10 cellular contexts compared by ENCODE assay signal in the genomic region with DNA sequence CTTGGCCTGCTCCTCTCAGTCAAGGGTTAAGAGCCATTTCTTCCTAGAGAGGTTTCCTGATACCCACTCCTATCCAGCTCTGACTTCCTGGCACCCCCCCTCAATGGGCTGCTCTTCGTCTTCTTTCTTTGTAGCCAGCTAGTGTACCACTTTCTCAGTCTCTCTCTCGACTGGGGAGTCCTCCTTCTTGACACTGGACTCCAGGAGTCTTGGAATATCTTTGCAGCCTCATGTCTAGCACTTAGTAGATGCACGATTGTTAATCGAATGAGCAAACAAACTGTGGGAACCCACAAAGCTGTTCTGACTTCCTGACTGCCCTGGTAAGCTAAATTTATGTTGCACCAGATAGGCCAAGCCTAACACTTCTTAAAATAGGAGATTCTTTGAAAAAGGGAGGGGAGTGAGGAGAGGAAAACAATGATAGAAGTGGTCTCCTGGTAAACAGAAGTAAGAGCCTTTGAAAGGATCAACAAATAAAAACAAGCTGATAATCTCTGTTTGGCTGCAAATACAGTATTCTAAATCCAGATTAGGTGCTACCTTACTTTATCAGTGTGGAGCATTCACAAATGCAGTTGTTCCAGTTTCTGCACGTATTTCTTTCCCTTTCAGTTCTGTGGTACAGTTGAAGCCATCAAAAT.
DNase-seq lines count a peak whose midpoint lies in the region; ATAC-seq, FAIRE-seq and TF ChIP-seq lines count a peak whose summit lies in the region.
"Had no signal": no experiment of that assay in that cellular context is flagged by ENCODE, and none has a peak within 500 bp of the region (broad histone marks: within the 10 kb centered on the region; RNA-seq: fewer than 3 reads in every experiment).

No MANE protein-coding gene starts in this region.

- peak; percentile 36 to 62 (median 50) for ATAC-seq in T-cell (replicated peaks in 1 of 4)

- H3K27me3 Mint-ChIP-seq in activated T-cell treated with anti-CD3 and anti-CD28 coated beads, Interleukin-2, amount 50 U/mL, for 24 hours: no peaks in the 10 kb centered on the region
- H3K27me3 Mint-ChIP-seq in T-cell: no peaks in the 10 kb centered on the region
- H3K27me3 Mint-ChIP-seq in type B pancreatic cell: no peaks in the 10 kb centered on the region

- TF ChIP-seq CTCF in fibroblast of villous mesenchyme (IDR thresholded peaks at IDR 0.05; ENCODE audit: insufficient read depth, low read depth, low read length) (no peak), type B pancreatic cell (conservative IDR thresholded peaks at IDR 0.05) (no peak)

- no peak for FAIRE-seq in urothelium cell line (lab: Jason Lieb, UNC)

- peaks cover 1% of the 10 kb centered on the region for H3K9me3 Mint-ChIP-seq in activated T-cell treated with anti-CD3 and anti-CD28 coated beads, Interleukin-2, amount 50 U/mL, for 24 hours
- H3K9me3 Mint-ChIP-seq in T-cell: no peaks in the 10 kb centered on the region
- peaks cover 10% of the 10 kb centered on the region for H3K9me3 Mint-ChIP-seq in type B pancreatic cell

- H3K4me3 Mint-ChIP-seq in activated T-cell treated with anti-CD3 and anti-CD28 coated beads, Interleukin-2, amount 50 U/mL, for 24 hours: peak overlapping the region; percentile 47
- peak overlapping the region; percentile 32 to 58 (median 37) for H3K4me3 Mint-ChIP-seq in T-cell
- peak overlapping the region; percentile 23 for H3K4me3 Mint-ChIP-seq in type B pancreatic cell

- CTCF ChIA-PET in T-cell (lab: Charles Lee): interaction anchor here in 1 of 2 donors (0.8 kb wide), 1 partner anchor 165 kb away, joined by 3 read pairs; no protein-coding TSS in a partner anchor

- no peaks in the 10 kb centered on the region for H3K36me3 Mint-ChIP-seq in activated T-cell treated with anti-CD3 and anti-CD28 coated beads, Interleukin-2, amount 50 U/mL, for 24 hours (ENCODE audit: low read depth)
- H3K36me3 Mint-ChIP-seq in T-cell: no peaks in the 10 kb centered on the region
- H3K36me3 Mint-ChIP-seq in type B pancreatic cell: no peaks in the 10 kb centered on the region

- no peak overlapping the region for H3K4me3 ChIP-seq in fibroblast of villous mesenchyme (ENCODE audit: low read depth, low read length)
- H3K4me3 ChIP-seq: right lobe of liver, SJCRH30 had no signal

- POLR2A ChIA-PET in T-cell (lab: Charles Lee): interaction anchor here in 1 of 2 donors (0.6 kb wide), 1 partner anchor 19 kb away, joined by 3 read pairs; no protein-coding TSS in a partner anchor

- H3K27ac Mint-ChIP-seq in activated T-cell treated with anti-CD3 and anti-CD28 coated beads, Interleukin-2, amount 50 U/mL, for 24 hours: peak overlapping the region; percentile 88
- H3K27ac Mint-ChIP-seq in T-cell: peak overlapping the region; percentile 93 to 98
- peak overlapping the region; percentile 7 for H3K27ac Mint-ChIP-seq in type B pancreatic cell

- H3K4me1 Mint-ChIP-seq in activated T-cell treated with anti-CD3 and anti-CD28 coated beads, Interleukin-2, amount 50 U/mL, for 24 hours (ENCODE audit: low read depth): peaks cover 57% of the 10 kb centered on the region
- H3K4me1 Mint-ChIP-seq in T-cell: peaks cover 25 to 64% (median 53%) of the 10 kb centered on the region in 3 donors
- peaks cover 28% of the 10 kb centered on the region for H3K4me1 Mint-ChIP-seq in type B pancreatic cell (ENCODE audit: unreplicated experiment)

- no peak for DNase-seq in activated T-cell treated with anti-CD3 and anti-CD28 coated beads, Interleukin-2, amount 50 U/mL, for 24 hours
- no peak for DNase-seq in activated T-cell treated with anti-CD3 and anti-CD28 coated beads for 4 hours
- peak in 2 of 34 experiments; percentile 4 for DNase-seq in T-cell
- DNase-seq in fibroblast of villous mesenchyme (ENCODE audit: low read depth): peak; percentile 63
- DNase-seq in type B pancreatic cell (ENCODE audit: extremely low spot score, unreplicated experiment): no peak
- DNase-seq in urothelium cell line (ENCODE audit: low spot score): no peak
- no peak for DNase-seq in cerebellar nuclear complex (lab: John Stamatoyannopoulos, UW)
- no peak for DNase-seq in SHP77 treated with DMSO at 0.1 percent for 48 hours (lab: John Stamatoyannopoulos, UW)
- DNase-seq: SJCRH30 had no signal

Comparison
In these comparisons a context has a peak if more than half of its experiments do, and no peak if none do; other contexts are left out.
1. H3K27ac Mint-ChIP-seq: peak in every context shown above with its lines; median percentile 96 in T-cell; 88 in activated T-cell treated with anti-CD3 and anti-CD28 coated beads, Interleukin-2, amount 50 U/mL, for 24 hours; 7 in type B pancreatic cell.